19 cellular contexts compared by ENCODE assay signal in the genomic region with DNA sequence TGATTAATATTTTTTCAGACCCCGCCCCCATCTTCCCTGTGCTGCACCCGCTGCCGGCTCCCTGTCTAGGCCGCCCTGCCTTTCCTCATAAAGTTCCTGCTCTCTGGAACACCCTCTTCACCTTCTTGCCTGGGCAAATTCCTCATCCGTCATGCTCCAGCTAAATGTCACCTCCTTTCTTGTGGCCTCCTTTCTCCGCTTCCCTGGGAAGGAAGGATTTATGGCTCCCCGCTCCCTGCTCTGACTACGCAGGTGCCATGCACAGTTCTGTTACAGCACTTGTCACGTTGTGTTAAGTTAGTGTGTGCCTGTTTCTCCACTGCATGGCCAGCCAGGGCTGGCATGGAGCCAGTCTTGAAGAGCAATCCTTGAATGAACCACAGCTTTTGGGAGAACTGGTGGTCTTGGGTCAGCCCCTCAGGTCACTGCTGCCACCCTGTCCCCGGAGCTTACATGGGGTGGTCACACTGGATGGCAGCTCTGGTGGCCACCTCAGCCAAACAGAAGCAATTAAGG.
"Had no signal": no experiment of that assay in that cellular context is flagged by ENCODE, and none has a peak within 500 bp of the region (broad histone marks: within the 10 kb centered on the region; RNA-seq: fewer than 3 reads in every experiment).

No MANE protein-coding gene starts in this region.

- H3K9me3 ChIP-seq: lower lobe of right lung, prostate gland, right lobe of liver, suprapubic skin had no signal

- H3K36me3 Mint-ChIP-seq: activated naive CD8-positive, alpha-beta T cell treated with anti-CD3 and anti-CD28 coated beads, Interleukin-2, amount 10 ng/mL, durations not matched to agents 7 days and 5 days; mesothelial cell of epicardium; type B pancreatic cell had no signal

- H3K4me1 Mint-ChIP-seq: activated CD4-positive, alpha-beta T cell treated with anti-CD3 and anti-CD28 coated beads, Interleukin-2, amount 10 ng/mL, durations not matched to agents 7 days and 5 days; activated naive CD8-positive, alpha-beta T cell treated with anti-CD3 and anti-CD28 coated beads, Interleukin-2, amount 10 ng/mL, durations not matched to agents 7 days and 5 days had no signal

- H3K4me1 ChIP-seq: foreskin keratinocyte, lower lobe of right lung, prostate gland, right lobe of liver had no signal

- H3K4me2 ChIP-seq: smooth muscle cell had no signal

- H3K27ac Mint-ChIP-seq: activated CD4-positive, alpha-beta T cell treated with anti-CD3 and anti-CD28 coated beads, Interleukin-2, amount 10 ng/mL, durations not matched to agents 7 days and 5 days; activated naive CD8-positive, alpha-beta T cell treated with anti-CD3 and anti-CD28 coated beads, Interleukin-2, amount 10 ng/mL, durations not matched to agents 7 days and 5 days; effector memory CD8-positive, alpha-beta T cell; mesothelial cell of epicardium; stimulated activated naive CD8-positive, alpha-beta T cell treated with anti-CD3 and anti-CD28 coated beads, Interleukin-15, Interleukin-2, amounts not matched to agents 100 ng/mL and 50 ng/mL, for 24 hours; type B pancreatic cell had no signal

- H3K36me3 ChIP-seq: lower lobe of right lung, prostate gland, right lobe of liver, suprapubic skin had no signal

- H3K27ac ChIP-seq: foreskin keratinocyte, lower lobe of right lung, prostate gland, right lobe of liver, suprapubic skin had no signal

- H3K4me3 Mint-ChIP-seq: activated CD4-positive, alpha-beta T cell treated with anti-CD3 and anti-CD28 coated beads, Interleukin-2, amount 10 ng/mL, durations not matched to agents 7 days and 5 days; activated naive CD8-positive, alpha-beta T cell treated with anti-CD3 and anti-CD28 coated beads, Interleukin-2, amount 10 ng/mL, durations not matched to agents 7 days and 5 days; effector memory CD8-positive, alpha-beta T cell; mesothelial cell of epicardium; stimulated activated naive CD8-positive, alpha-beta T cell treated with anti-CD3 and anti-CD28 coated beads, Interleukin-15, Interleukin-2, amounts not matched to agents 100 ng/mL and 50 ng/mL, for 24 hours; type B pancreatic cell had no signal

- H3K4me3 ChIP-seq: lower lobe of right lung, prostate gland, right lobe of liver, smooth muscle cell, suprapubic skin had no signal

- H3K27me3 ChIP-seq: right lobe of liver had no signal

- H3K9me3 Mint-ChIP-seq: activated CD4-positive, alpha-beta T cell treated with anti-CD3 and anti-CD28 coated beads, Interleukin-2, amount 10 ng/mL, durations not matched to agents 7 days and 5 days; activated naive CD8-positive, alpha-beta T cell treated with anti-CD3 and anti-CD28 coated beads, Interleukin-2, amount 10 ng/mL, durations not matched to agents 7 days and 5 days; effector memory CD8-positive, alpha-beta T cell; mesothelial cell of epicardium; stimulated activated naive CD8-positive, alpha-beta T cell treated with anti-CD3 and anti-CD28 coated beads, Interleukin-15, Interleukin-2, amounts not matched to agents 100 ng/mL and 50 ng/mL, for 24 hours; type B pancreatic cell had no signal

- DNase-seq: activated CD4-positive, alpha-beta T cell treated with anti-CD3 and anti-CD28 coated beads, Interleukin-2, amount 10 ng/mL, durations not matched to agents 7 days and 5 days; activated CD4-positive, CD25-positive, alpha-beta regulatory T cell; activated CD8-positive, alpha-beta memory T cell treated with anti-CD3 and anti-CD28 coated beads for 24 hours; activated gamma-delta T cell treated with Interleukin-2 at 50 U/mL for 16 hours; activated naive CD8-positive, alpha-beta T cell treated with anti-CD3 and anti-CD28 coated beads, Interleukin-2, amount 10 ng/mL, durations not matched to agents 7 days and 5 days; cerebellar nuclear complex; dermis blood vessel endothelial cell; effector memory CD8-positive, alpha-beta T cell; foreskin keratinocyte; head of caudate nucleus; kidney glomerular epithelial cell; lower lobe of right lung; right lobe of liver had no signal

- ATAC-seq: effector memory CD8-positive, alpha-beta T cell; foreskin keratinocyte; lower lobe of right lung; right lobe of liver had no signal
